ENCODE assay signal across 1 cellular context in genomic region chr6:134512946-134513345, GRCh38.
TF ChIP-seq lines count a peak whose summit lies in the region.

No MANE protein-coding gene starts in this region.

TF ChIP-seq in HepG2, 621 proteins besides CTCF, POLR2A, EP300 and RAD21 (continued from another document):
- TF ChIP-seq ZGPAT (CRISPR knock-in tag; IDR thresholded peaks at IDR 0.05) (no peak), ZNF484 (CRISPR knock-in tag; IDR thresholded peaks at IDR 0.05; ENCODE audit: borderline replicate concordance, low read depth) (no peak), TCF7L2 (IDR thresholded peaks at IDR 0.05; ENCODE audit: low read depth, low read length) (no peak), KDM5B (CRISPR knock-in tag; IDR thresholded peaks at IDR 0.05; ENCODE audit: borderline replicate concordance) (no peak), ZNF883 (CRISPR knock-in tag; IDR thresholded peaks at IDR 0.05; ENCODE audit: not compliant biosample characterization) (no peak), ZNF260 (CRISPR knock-in tag; IDR thresholded peaks at IDR 0.05; ENCODE audit: borderline replicate concordance, low read depth) (no peak), SMC3 (IDR thresholded peaks at IDR 0.05; ENCODE audit: low read length) (no peak), ZNF670 (CRISPR knock-in tag; IDR thresholded peaks at IDR 0.05; ENCODE audit: borderline replicate concordance) (no peak), BCL3 (CRISPR knock-in tag; IDR thresholded peaks at IDR 0.05) (no peak), MLLT10 (CRISPR knock-in tag; IDR thresholded peaks at IDR 0.05) (no peak), ZNF816 (CRISPR knock-in tag; IDR thresholded peaks at IDR 0.05; ENCODE audit: borderline replicate concordance) (no peak), KDM4B (CRISPR knock-in tag; IDR thresholded peaks at IDR 0.05) (no peak)
